In genomic region chr13:108155185-108156106, GRCh38 we compare ENCODE assay signal across 8 cellular contexts. TPM values are rescaled to one million over a fixed set of nuclear protein-coding genes. Genes with fewer than 3 reads are reported as not detected.
DNase-seq lines count a peak whose midpoint lies in the region; ATAC-seq and TF ChIP-seq lines count a peak whose summit lies in the region.

No MANE protein-coding gene starts in this region.

- H3K79me2 ChIP-seq in neural cell (replicated peaks; ENCODE audit: insufficient read depth, low read length): no peaks in the 10 kb centered on the region

- H3K9ac ChIP-seq in neural cell (ENCODE audit: low read length): no peak overlapping the region

- H2AFZ ChIP-seq in neural cell (ENCODE audit: low read depth, low read length): no peak overlapping the region

- H3K36me3 ChIP-seq in esophagus squamous epithelium (no peaks in the 10 kb centered on the region), neural cell (ENCODE audit: insufficient read depth, low read length) (no peaks in the 10 kb centered on the region)

- peak; percentile 67; the same call in 1 of the 2 replicates for TF ChIP-seq CTCF in GM12875 (IDR thresholded peaks at IDR 0.05; ENCODE audit: borderline replicate concordance, insufficient read depth, low read depth, low read length)
- TF ChIP-seq CTCF in esophagus squamous epithelium (IDR thresholded peaks at IDR 0.05): peak; percentile 56 to 80 (median 66)
- TF ChIP-seq CTCF in neural cell (IDR thresholded peaks at IDR 0.05; ENCODE audit: poor library complexity, severe bottlenecking): peak; percentile 90

- H3K9me2 ChIP-seq in neural cell (ENCODE audit: insufficient read depth, low read length): no peaks in the 10 kb centered on the region

- peak; percentile 56 for ATAC-seq in HG03103 (IDR thresholded peaks at IDR 0.05; ENCODE audit: low read depth, unreplicated experiment)

- H3K4me1 ChIP-seq in esophagus squamous epithelium: no peaks in the 10 kb centered on the region

- H3K4me3 ChIP-seq in GM12875 (ENCODE audit: low read depth, low read length) (no peak overlapping the region), esophagus squamous epithelium (no peak overlapping the region), neural cell (ENCODE audit: low read length) (no peak overlapping the region)

- H3K27ac ChIP-seq in esophagus squamous epithelium (no peak overlapping the region), neural cell (ENCODE audit: low read length) (no peak overlapping the region)

- DNase-seq in NCI-H69 (lab: John Stamatoyannopoulos, UW): peak; percentile 55
- peak; percentile 59 for DNase-seq in activated CD8-positive, alpha-beta memory T cell treated with anti-CD3 and anti-CD28 coated beads, Interleukin-2, amount 50 U/mL, for 4 hours
- DNase-seq in esophagus squamous epithelium (lab: John Stamatoyannopoulos, UW): no peak
- peak; percentile 28 for DNase-seq in stromal cell of bone marrow (ENCODE audit: low read depth)
- no peak for DNase-seq in SKM-1 treated with dmso at 0.1 percent for 144 hours (lab: John Stamatoyannopoulos, UW; ENCODE audit: unreplicated experiment)

- WGBS in esophagus squamous epithelium, 2 donors: 39% methylated on average over 16 of the region's 16 CpGs

- no peaks in the 10 kb centered on the region for H3F3A ChIP-seq in neural cell (ENCODE audit: insufficient read depth, low read length, poor library complexity, severe bottlenecking)

- H4K20me1 ChIP-seq in neural cell (ENCODE audit: insufficient read depth): no peaks in the 10 kb centered on the region

- no peak overlapping the region for H3K4me2 ChIP-seq in neural cell (ENCODE audit: low read length)

- H3K9me3 ChIP-seq in esophagus squamous epithelium (peaks cover 0 to 9% (median 0%) of the 10 kb centered on the region in 3 donors), neural cell (ENCODE audit: low read length) (no peaks in the 10 kb centered on the region)

- no peak for TF ChIP-seq EP300 in neural cell (conservative IDR thresholded peaks at IDR 0.05; ENCODE audit: poor library complexity, severe bottlenecking)

- TF ChIP-seq POLR2A in esophagus squamous epithelium (IDR thresholded peaks at IDR 0.05): no peak

- peak; percentile 89 for TF ChIP-seq RAD21 in neural cell (conservative IDR thresholded peaks at IDR 0.05)

- intact Hi-C loops in esophagus squamous epithelium (cut with DNase I): loop anchor here (5.0 kb wide), 1 partner anchor 948 kb away; no protein-coding TSS in a partner anchor

- H3K27me3 ChIP-seq in esophagus squamous epithelium (no peaks in the 10 kb centered on the region), neural cell (ENCODE audit: insufficient read depth, low read depth, low read length) (no peaks in the 10 kb centered on the region)

TF ChIP-seq in neural cell, 6 proteins besides CTCF, POLR2A, EP300 and RAD21:
- TF ChIP-seq SMC3 (conservative IDR thresholded peaks at IDR 0.05; ENCODE audit: poor library complexity) (peak; percentile 89), REST (IDR thresholded peaks at IDR 0.05; ENCODE audit: borderline replicate concordance) (no peak)
TF ChIP-seq in neural cell: peak in this region for 1.

RNA-seq across cellular contexts. Expression of gene LIG4, which starts 59.9 kb away (rescaled TPM):
- total RNA-seq in esophagus squamous epithelium: 1 to 10 TPM; 5.9 to 9.4 (median 7.8) TPM
- 28.8 and 32.3 TPM in 2 replicates for polyA plus RNA-seq in neural cell
- polyA minus RNA-seq in neural cell: 57.7 and 68.8 TPM in 2 replicates

Comparison
In these comparisons a context has a peak if more than half of its experiments do, and no peak if none do; other contexts are left out.
1. DNase-seq: peak in NCI-H69 (single experiment), activated CD8-positive, alpha-beta memory T cell treated with anti-CD3 and anti-CD28 coated beads, Interleukin-2, amount 50 U/mL, for 4 hours (single experiment) and stromal cell of bone marrow (single experiment); none in esophagus squamous epithelium (single experiment) and SKM-1 treated with dmso at 0.1 percent for 144 hours (single experiment).
2. Peak in every context shown above with its lines, with median percentiles within 50 percentile points of each other: CTCF ChIP-seq.